In the genomic region with DNA sequence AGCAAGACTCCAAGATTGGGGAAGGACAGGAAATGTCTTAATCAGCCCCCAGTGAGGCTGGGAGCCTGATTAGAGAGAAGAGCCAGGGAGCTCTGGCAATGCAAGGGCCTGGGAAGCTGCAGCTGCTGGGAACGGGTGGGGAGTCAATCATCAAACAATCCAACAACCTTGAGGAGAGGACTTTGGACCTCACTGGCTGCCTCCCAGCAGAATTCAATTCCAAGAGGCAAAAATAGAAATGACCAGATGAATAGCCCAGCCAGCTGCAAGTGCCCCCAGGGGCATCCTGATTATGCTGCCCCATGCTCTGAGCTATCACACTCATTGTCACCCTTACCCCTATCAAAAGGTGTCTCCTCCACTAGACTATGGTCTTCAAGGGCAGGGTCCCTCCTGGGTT, we compare ENCODE assay signal across 27 cellular contexts.
"Had no signal": no experiment of that assay in that cellular context is flagged by ENCODE, and none has a peak within 500 bp of the region (broad histone marks: within the 10 kb centered on the region; RNA-seq: fewer than 3 reads in every experiment).

No MANE protein-coding gene starts in this region.

- H3K9me3 ChIP-seq: colonic mucosa, left lung, suprapubic skin, tibial nerve had no signal

- H3K9me3 Mint-ChIP-seq: mesothelial cell of epicardium; naive thymus-derived CD8-positive, alpha-beta T cell; neural crest cell; stimulated activated naive B cell treated with anti-CD40 and anti-IgM and Interleukin-4, amounts not matched to agents 10 μg/mL and 1 μg/mL and 100 μg/mL, for 72 hours; T-helper 2 cell treated with Interferon-gamma antibody and Interleukin-4, amounts not matched to agents 5 μg/mL and 100 μg/mL, for 36 hours had no signal

- H3K27ac Mint-ChIP-seq: activated CD4-positive, alpha-beta T cell treated with anti-CD3 and anti-CD28 coated beads for 36 hours; activated naive CD8-positive, alpha-beta T cell; mesothelial cell of epicardium; naive thymus-derived CD8-positive, alpha-beta T cell; stimulated activated naive B cell treated with anti-CD40 and anti-IgM and Interleukin-4, amounts not matched to agents 10 μg/mL and 1 μg/mL and 100 μg/mL, for 72 hours; T-helper 2 cell treated with Interferon-gamma antibody and Interleukin-4, amounts not matched to agents 5 μg/mL and 100 μg/mL, for 36 hours had no signal

- ATAC-seq: activated CD4-positive, alpha-beta T cell treated with anti-CD3 and anti-CD28 coated beads for 36 hours; left lung; naive thymus-derived CD8-positive, alpha-beta T cell; sciatic nerve; stimulated activated naive B cell treated with anti-CD40 and anti-IgM and Interleukin-4, amounts not matched to agents 10 μg/mL and 1 μg/mL and 100 μg/mL, for 72 hours had no signal

- H3K4me1 ChIP-seq: colonic mucosa, left lung, tibial nerve had no signal

- H3K36me3 Mint-ChIP-seq: mesothelial cell of epicardium had no signal

- H3K36me3 ChIP-seq: colonic mucosa, left lung, suprapubic skin had no signal

- H3K4me3 Mint-ChIP-seq: activated CD4-positive, alpha-beta T cell treated with anti-CD3 and anti-CD28 coated beads for 36 hours; activated naive CD8-positive, alpha-beta T cell; mesothelial cell of epicardium; naive thymus-derived CD8-positive, alpha-beta T cell; neural crest cell; stimulated activated naive B cell treated with anti-CD40 and anti-IgM and Interleukin-4, amounts not matched to agents 10 μg/mL and 1 μg/mL and 100 μg/mL, for 72 hours; T-helper 2 cell treated with Interferon-gamma antibody and Interleukin-4, amounts not matched to agents 5 μg/mL and 100 μg/mL, for 36 hours had no signal

- DNase-seq: activated CD4-positive, alpha-beta T cell treated with anti-CD3 and anti-CD28 coated beads for 36 hours; activated CD4-positive, CD25-positive, alpha-beta regulatory T cell; activated CD8-positive, alpha-beta memory T cell treated with anti-CD3 and anti-CD28 coated beads for 24 hours; activated effector memory CD4-positive, alpha-beta T cell treated with Interleukin-2 at 50 U/mL for 16 hours; activated naive CD4-positive, alpha-beta T cell treated with Interleukin-2 at 50 U/mL for 16 hours; anterior cingulate cortex; cerebellar nuclear complex; colonic mucosa; effector memory CD4-positive, alpha-beta T cell; foreskin fibroblast; kidney glomerular epithelial cell; left lung; naive thymus-derived CD8-positive, alpha-beta T cell; nucleus accumbens; stimulated activated CD4-positive, alpha-beta T cell treated with anti-CD3 and anti-CD28 coated beads, Interleukin-1b, Interleukin-23, amount 100 ng/mL, for 48 hours; stimulated activated CD4-positive, alpha-beta T cell treated with anti-CD3 and anti-CD28 coated beads, Interleukin-4, amount 100 ng/mL, for 4 hours; stimulated activated CD8-positive, alpha-beta memory T cell treated with anti-CD3 and anti-CD28 coated beads, Interleukin-4, amount 100 ng/mL, for 48 hours; stimulated activated naive B cell treated with anti-CD40 and anti-IgM and Interleukin-4, amounts not matched to agents 10 μg/mL and 1 μg/mL and 100 μg/mL, for 72 hours; T-helper 1 cell had no signal

- H3K4me1 Mint-ChIP-seq: activated CD4-positive, alpha-beta T cell treated with anti-CD3 and anti-CD28 coated beads for 36 hours; mesothelial cell of epicardium; naive thymus-derived CD8-positive, alpha-beta T cell; neural crest cell; stimulated activated naive B cell treated with anti-CD40 and anti-IgM and Interleukin-4, amounts not matched to agents 10 μg/mL and 1 μg/mL and 100 μg/mL, for 72 hours had no signal

- H3K4me3 ChIP-seq: colonic mucosa, left lung, smooth muscle cell, suprapubic skin, tibial nerve had no signal

- H3K27me3 ChIP-seq: colonic mucosa, suprapubic skin, tibial nerve had no signal

- H3K27me3 Mint-ChIP-seq: activated CD4-positive, alpha-beta T cell treated with anti-CD3 and anti-CD28 coated beads for 36 hours; activated naive CD8-positive, alpha-beta T cell; stimulated activated naive B cell treated with anti-CD40 and anti-IgM and Interleukin-4, amounts not matched to agents 10 μg/mL and 1 μg/mL and 100 μg/mL, for 72 hours had no signal

- H3K27ac ChIP-seq: colonic mucosa, left lung, suprapubic skin, tibial nerve had no signal
